Comparison of ENCODE assay signal across 11 cellular contexts in the genomic region with DNA sequence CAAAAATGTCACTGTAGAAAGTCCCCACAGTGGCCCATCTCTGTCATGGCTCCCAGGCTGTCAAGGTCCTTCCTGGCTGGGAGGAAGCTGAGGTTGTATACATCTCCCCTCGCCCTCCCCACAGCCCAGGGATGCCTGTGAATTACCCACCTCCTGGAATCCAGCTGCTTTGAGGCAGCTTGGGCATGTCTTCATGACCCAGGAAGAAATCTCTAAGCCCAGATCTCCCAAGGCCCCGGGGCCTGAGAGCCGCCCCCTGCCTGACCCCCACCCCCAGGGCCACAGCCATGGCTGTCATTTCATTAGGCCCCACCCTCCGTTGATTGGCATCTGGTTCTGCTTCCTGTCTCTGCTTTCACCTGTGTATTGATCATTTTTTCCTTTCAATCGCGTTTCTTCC.
A peak's percentile ranks its signal among the peaks of the same experiment; 100 is the strongest.
DNase-seq lines count a peak whose midpoint lies in the region; ATAC-seq and TF ChIP-seq lines count a peak whose summit lies in the region.
"Had no signal": no experiment of that assay in that cellular context is flagged by ENCODE, and none has a peak within 500 bp of the region (broad histone marks: within the 10 kb centered on the region; RNA-seq: fewer than 3 reads in every experiment).

No MANE protein-coding gene starts in this region.

- H3K27ac Mint-ChIP-seq in memory B cell, result peak overlapping the region; percentile 46

- peak; percentile 51 for DNase-seq in GM10248 (ENCODE audit: extremely low spot score)
- DNase-seq in GM20000 (ENCODE audit: low spot score), result peak; percentile 57
- DNase-seq in memory B cell (ENCODE audit: low spot score in 2 of 2), result no peak
- DNase-seq in nucleus accumbens (lab: John Stamatoyannopoulos, UW), result no peak
- DNase-seq in coronary artery (ENCODE audit: low spot score), result no peak
- DNase-seq in C1 segment of cervical spinal cord (lab: John Stamatoyannopoulos, UW), result no peak
- DNase-seq in NCI-H82 (lab: John Stamatoyannopoulos, UW), result no peak
- DNase-seq: Calu3, NCI-H146 had no signal

- H3K4me1 Mint-ChIP-seq in memory B cell, result peaks cover 16% of the 10 kb centered on the region

- H3K27me3 Mint-ChIP-seq in memory B cell, result no peaks in the 10 kb centered on the region

- H3K27ac ChIP-seq in coronary artery, result no peak overlapping the region

- H3K4me3 Mint-ChIP-seq in memory B cell, result no peak overlapping the region

- TF ChIP-seq CTCF in GM10248 (IDR thresholded peaks at IDR 0.05; ENCODE audit: control extremely low read depth, extremely low read depth, low read depth, missing control alignments), result no peak
- TF ChIP-seq CTCF in GM20000 (IDR thresholded peaks at IDR 0.05; ENCODE audit: extremely low read depth, missing control alignments), result no peak
- TF ChIP-seq CTCF in coronary artery (IDR thresholded peaks at IDR 0.05), result no peak

- no peaks in the 10 kb centered on the region for H3K9me3 Mint-ChIP-seq in memory B cell

- H3K36me3 Mint-ChIP-seq in memory B cell, result peaks cover 11% of the 10 kb centered on the region

- POLR2A ChIA-PET in GM10248 (lab: Yijun Ruan, JAX), result no interaction called here

- ATAC-seq in HG03108 (IDR thresholded peaks at IDR 0.05; ENCODE audit: unreplicated experiment) (peak; percentile 19), memory B cell (ENCODE audit: low read depth) (no peak)

- CTCF ChIA-PET in GM10248 (lab: Yijun Ruan, JAX), result no interaction called here

- no peak overlapping the region for H3K4me3 ChIP-seq in coronary artery
- H3K4me3 ChIP-seq: cardiac muscle cell had no signal

Comparison
In these comparisons a context has a peak if more than half of its experiments do, and no peak if none do; other contexts are left out.
1. DNase-seq: peak in GM10248 (single experiment) and GM20000 (single experiment); none in memory B cell (0 of 2), nucleus accumbens (0 of 56), coronary artery (single experiment), C1 segment of cervical spinal cord (0 of 14) and NCI-H82 (single experiment).